ENCODE assay signal across 17 cellular contexts in the genomic region with DNA sequence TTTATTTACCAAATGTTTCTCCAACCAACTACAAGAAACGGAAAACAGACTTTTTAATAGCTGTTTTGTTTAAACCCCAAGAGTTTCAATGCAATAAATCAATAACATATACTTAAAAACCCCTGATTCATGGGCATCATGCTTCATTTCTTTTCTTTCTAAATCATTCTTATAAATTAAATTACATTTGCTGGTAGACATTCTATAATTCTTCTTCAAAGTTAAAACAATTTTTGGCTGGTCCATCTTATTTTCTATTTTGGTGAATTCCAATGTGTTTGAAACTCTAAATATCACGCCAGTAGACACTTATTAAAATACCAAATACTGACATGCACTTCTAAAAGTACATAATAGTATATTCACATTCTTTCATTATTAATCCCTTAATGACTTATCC.
"Had no signal": no experiment of that assay in that cellular context is flagged by ENCODE, and none has a peak within 500 bp of the region (broad histone marks: within the 10 kb centered on the region; RNA-seq: fewer than 3 reads in every experiment).

No MANE protein-coding gene starts in this region.

- H3K27me3 ChIP-seq: MG63 had no signal

- H3K4me2 ChIP-seq: KMS-11 had no signal

- DNase-seq: Karpas-422, Kasumi-1, MG63, MM.1S, MV-4-11, NCI-H146, NCI-H187, NCI-H187 treated with DMSO at 0.1 percent for 48 hours, NCI-H2029, NCI-H2107, NCI-H2171, NCI-H2171 treated with DMSO at 0.1 percent for 48 hours, NCI-H2227 treated with DMSO at 0.1 percent for 48 hours, NCI-H446, NCI-H446 treated with DMSO at 0.1 percent for 48 hours, NCI-H510A had no signal

- H3K36me3 ChIP-seq: MG63 had no signal

- H3K27ac ChIP-seq: KMS-11 had no signal

- H3K9ac ChIP-seq: KMS-11 had no signal

- H3K9me3 ChIP-seq: MG63 had no signal

- H3K4me3 ChIP-seq: MG63 had no signal
